ENCODE assay signal across 2 cellular contexts in genomic region chr9:110254500-110254899, GRCh38.
TF ChIP-seq lines count a peak whose summit lies in the region.

No MANE protein-coding gene starts in this region.

TF ChIP-seq in H1, 55 proteins besides CTCF, POLR2A, EP300 and RAD21:
- no peak for TF ChIP-seq ASH2L (IDR thresholded peaks at IDR 0.05; ENCODE audit: low read length)
- TF ChIP-seq CBX5 (IDR thresholded peaks at IDR 0.05; ENCODE audit: low read depth, low read length): no peak
- TF ChIP-seq CTBP2 (IDR thresholded peaks at IDR 0.05; ENCODE audit: borderline replicate concordance, insufficient read depth, insufficient read length, low read length): no peak
- no peak for TF ChIP-seq EZH2 (IDR thresholded peaks at IDR 0.05; ENCODE audit: low read depth, low read length, severe bottlenecking)
- no peak for TF ChIP-seq TAF1 (IDR thresholded peaks at IDR 0.05; ENCODE audit: low read depth, low read length)
- TF ChIP-seq KDM4A (IDR thresholded peaks at IDR 0.05; ENCODE audit: low read depth, low read length, severe bottlenecking): no peak

TF ChIP-seq in neural cell, 6 proteins besides CTCF, POLR2A, EP300 and RAD21:
- TF ChIP-seq TAF1 (IDR thresholded peaks at IDR 0.05; ENCODE audit: low read depth) (no peak), POLR2AphosphoS5 (IDR thresholded peaks at IDR 0.05) (no peak), EZH2 (IDR thresholded peaks at IDR 0.05; ENCODE audit: borderline replicate concordance, insufficient read depth, low read length, poor library complexity, severe bottlenecking) (no peak), MXI1 (conservative IDR thresholded peaks at IDR 0.05; ENCODE audit: poor library complexity, severe bottlenecking) (no peak), SMC3 (conservative IDR thresholded peaks at IDR 0.05; ENCODE audit: poor library complexity) (no peak)
- TF ChIP-seq, protein P1, sequence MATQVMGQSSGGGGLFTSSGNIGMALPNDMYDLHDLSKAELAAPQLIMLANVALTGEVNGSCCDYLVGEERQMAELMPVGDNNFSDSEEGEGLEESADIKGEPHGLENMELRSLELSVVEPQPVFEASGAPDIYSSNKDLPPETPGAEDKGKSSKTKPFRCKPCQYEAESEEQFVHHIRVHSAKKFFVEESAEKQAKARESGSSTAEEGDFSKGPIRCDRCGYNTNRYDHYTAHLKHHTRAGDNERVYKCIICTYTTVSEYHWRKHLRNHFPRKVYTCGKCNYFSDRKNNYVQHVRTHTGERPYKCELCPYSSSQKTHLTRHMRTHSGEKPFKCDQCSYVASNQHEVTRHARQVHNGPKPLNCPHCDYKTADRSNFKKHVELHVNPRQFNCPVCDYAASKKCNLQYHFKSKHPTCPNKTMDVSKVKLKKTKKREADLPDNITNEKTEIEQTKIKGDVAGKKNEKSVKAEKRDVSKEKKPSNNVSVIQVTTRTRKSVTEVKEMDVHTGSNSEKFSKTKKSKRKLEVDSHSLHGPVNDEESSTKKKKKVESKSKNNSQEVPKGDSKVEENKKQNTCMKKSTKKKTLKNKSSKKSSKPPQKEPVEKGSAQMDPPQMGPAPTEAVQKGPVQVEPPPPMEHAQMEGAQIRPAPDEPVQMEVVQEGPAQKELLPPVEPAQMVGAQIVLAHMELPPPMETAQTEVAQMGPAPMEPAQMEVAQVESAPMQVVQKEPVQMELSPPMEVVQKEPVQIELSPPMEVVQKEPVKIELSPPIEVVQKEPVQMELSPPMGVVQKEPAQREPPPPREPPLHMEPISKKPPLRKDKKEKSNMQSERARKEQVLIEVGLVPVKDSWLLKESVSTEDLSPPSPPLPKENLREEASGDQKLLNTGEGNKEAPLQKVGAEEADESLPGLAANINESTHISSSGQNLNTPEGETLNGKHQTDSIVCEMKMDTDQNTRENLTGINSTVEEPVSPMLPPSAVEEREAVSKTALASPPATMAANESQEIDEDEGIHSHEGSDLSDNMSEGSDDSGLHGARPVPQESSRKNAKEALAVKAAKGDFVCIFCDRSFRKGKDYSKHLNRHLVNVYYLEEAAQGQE (IDR thresholded peaks at IDR 0.05; ENCODE audit: borderline replicate concordance): no peak
